1 cellular context compared by ENCODE assay signal in genomic region chr20:33474963-33475362, GRCh38.
TF ChIP-seq lines count a peak whose summit lies in the region.

No MANE protein-coding gene starts in this region.

TF ChIP-seq in K562, 482 proteins besides CTCF, POLR2A, EP300 and RAD21 (continued from another document):
- TF ChIP-seq PRDM10 (IDR thresholded peaks at IDR 0.05; ENCODE audit: partially characterized antibody), result peak; percentile 18
- no peak for TF ChIP-seq TCF3 (CRISPR knock-in tag; IDR thresholded peaks at IDR 0.05)
- peak; percentile 70 for TF ChIP-seq ZNF384 (IDR thresholded peaks at IDR 0.05; ENCODE audit: low read depth, low read length)
- no peak for TF ChIP-seq NR2C1 (IDR thresholded peaks at IDR 0.05)
- TF ChIP-seq NR2C1 (tag; IDR thresholded peaks at IDR 0.05), result no peak
- TF ChIP-seq NCOA6 (IDR thresholded peaks at IDR 0.05), result no peak
